14 cellular contexts compared by ENCODE assay signal in genomic region chr7:134854816-134855215, GRCh38.
DNase-seq lines count a peak whose midpoint lies in the region; ATAC-seq, FAIRE-seq and TF ChIP-seq lines count a peak whose summit lies in the region.
"Had no signal": no experiment of that assay in that cellular context is flagged by ENCODE, and none has a peak within 500 bp of the region (broad histone marks: within the 10 kb centered on the region; RNA-seq: fewer than 3 reads in every experiment).

No MANE protein-coding gene starts in this region.

- H3K4me1 ChIP-seq in mesodermal cell (ENCODE audit: control insufficient read depth, insufficient read depth, low read length, poor library complexity, severe bottlenecking) (peaks cover 24% of the 10 kb centered on the region), small intestine (ENCODE audit: control insufficient read depth in 2 of 2, insufficient read depth in 1 of 2, low read depth in 1 of 2, low read length in 1 of 2) (peaks cover 0 to 8% of the 10 kb centered on the region in 2 donors)
- H3K4me1 ChIP-seq: neural progenitor cell had no signal

- ATAC-seq in activated CD4-positive, CD25-positive, alpha-beta regulatory T cell treated with anti-CD3 and anti-CD28 coated beads, Interleukin-2, amount 50 U/mL, for 24 hours: no peak
- ATAC-seq in GM21717 (IDR thresholded peaks at IDR 0.05; ENCODE audit: unreplicated experiment): no peak

- H3K9me3 ChIP-seq in mesodermal cell (ENCODE audit: control insufficient read depth, low read length): no peaks in the 10 kb centered on the region
- no peaks in the 10 kb centered on the region for H3K9me3 ChIP-seq in small intestine (ENCODE audit: control insufficient read depth, low read depth)
- H3K9me3 ChIP-seq: SK-N-SH had no signal

- peak overlapping the region; percentile 84 for H3K27ac ChIP-seq in mesodermal cell (ENCODE audit: low read depth, low read length, severe bottlenecking)
- H3K27ac ChIP-seq in small intestine (ENCODE audit: low read depth in 1 of 2, low read length in 1 of 2): peak overlapping the region in 1 of 2 donors; percentile 8
- H3K27ac ChIP-seq: neural progenitor cell had no signal

- H3K36me3 Mint-ChIP-seq in HFFc6 (ENCODE audit: low read depth) (peaks cover 84% of the 10 kb centered on the region), brain (peaks cover 4% of the 10 kb centered on the region)
- H3K36me3 Mint-ChIP-seq: neural progenitor cell had no signal

- H3K4me1 Mint-ChIP-seq in HFFc6 (ENCODE audit: low read depth) (peaks cover 95% of the 10 kb centered on the region), brain (peaks cover 27% of the 10 kb centered on the region)

- H3K4me3 ChIP-seq in mesodermal cell (ENCODE audit: extremely low read depth, insufficient read depth, low read length, poor library complexity, severe bottlenecking) (no peak overlapping the region), small intestine (ENCODE audit: low read depth in 1 of 2, low read length in 2 of 2) (no peak overlapping the region)
- H3K4me3 ChIP-seq: neural progenitor cell had no signal

- no peak for FAIRE-seq in small intestine (lab: Jason Lieb, UNC)

- H3K27ac Mint-ChIP-seq in HFFc6 (peak overlapping the region; percentile 81), brain (peak overlapping the region in 3 of 5 experiments; percentile 57 to 72 (median 68))
- H3K27ac Mint-ChIP-seq: dendritic cell treated with granulocyte-macrophage colony-stimulating factor and Interleukin-4, amounts not matched to agents 40 ng/mL and 50 ng/mL, for 4 days; neural progenitor cell had no signal

- 86 to 88% methylated on average over 2 of the region's 3 CpGs for WGBS in mesodermal cell (ENCODE audit: insufficient coverage in 2 of 2), 2 experiments
- 27 to 61% (median 44%) methylated on average over 3 of the region's 3 CpGs for WGBS in small intestine, 3 donors

- TF ChIP-seq CTCF in HFFc6 (IDR thresholded peaks at IDR 0.05) (no peak), brain (conservative IDR thresholded peaks at IDR 0.05) (no peak)

- DNase-seq in AG08395 (ENCODE audit: low spot score) (peak; percentile 17), HFFc6 (no peak), HK-2 (ENCODE audit: unreplicated experiment) (no peak), small intestine (no peak)
- DNase-seq: Calu3; NCI-H524; SK-N-SH; stimulated activated CD4-positive, alpha-beta T cell treated with anti-CD3 and anti-CD28 coated beads, Interleukin-2, amount 100 ng/mL, for 48 hours had no signal

- H3K4me3 Mint-ChIP-seq in HFFc6: peak overlapping the region; percentile 72
- peak overlapping the region in 1 of 5 experiments; percentile 14 for H3K4me3 Mint-ChIP-seq in brain
- H3K4me3 Mint-ChIP-seq: dendritic cell treated with granulocyte-macrophage colony-stimulating factor and Interleukin-4, amounts not matched to agents 40 ng/mL and 50 ng/mL, for 4 days; neural progenitor cell had no signal

- H3K36me3 ChIP-seq in mesodermal cell (ENCODE audit: control insufficient read depth, insufficient read depth, low read length) (peaks cover 57% of the 10 kb centered on the region), small intestine (ENCODE audit: control insufficient read depth in 2 of 2, insufficient read depth in 2 of 2, low read length in 2 of 2) (no peaks in the 10 kb centered on the region)
- H3K36me3 ChIP-seq: neural progenitor cell had no signal

- H3K27me3 ChIP-seq in small intestine (ENCODE audit: control insufficient read depth in 2 of 2, insufficient read depth in 2 of 2, low read length in 2 of 2): no peaks in the 10 kb centered on the region
- H3K27me3 ChIP-seq: neural progenitor cell had no signal

- no peaks in the 10 kb centered on the region; the same call in 1 of the 2 replicates for H3K9me3 Mint-ChIP-seq in HFFc6
- no peaks in the 10 kb centered on the region for H3K9me3 Mint-ChIP-seq in brain
- H3K9me3 Mint-ChIP-seq: neural progenitor cell had no signal

- H3K27me3 Mint-ChIP-seq in HFFc6 (ENCODE audit: insufficient read depth) (peaks cover 15% of the 10 kb centered on the region), brain (no peaks in the 10 kb centered on the region)
